Comparison of ENCODE assay signal across 24 cellular contexts in genomic region chr14:101553393-101553792, GRCh38. TPM values are rescaled to one million over a fixed set of nuclear protein-coding genes. Genes with fewer than 3 reads are reported as not detected.
"Had no signal": no experiment of that assay in that cellular context is flagged by ENCODE, and none has a peak within 500 bp of the region (broad histone marks: within the 10 kb centered on the region; RNA-seq: fewer than 3 reads in every experiment).

No MANE protein-coding gene starts in this region.

- H3K4me3 ChIP-seq: MG63 had no signal

- H3K9me3 Mint-ChIP-seq: T-cell had no signal

- ATAC-seq: Panc1, T-cell had no signal

- H3K36me3 ChIP-seq: MG63 had no signal

- H3K4me1 Mint-ChIP-seq: T-cell had no signal

- H3K9ac ChIP-seq: KMS-11, SK-N-SH had no signal

- H3K4me2 ChIP-seq: KMS-11, SK-N-SH had no signal

- H3K27ac Mint-ChIP-seq: T-cell had no signal

- DNase-seq: IMR-90, Kasumi-1, MG63, NCI-H1092, NCI-H1105 treated with DMSO at 0.1 percent for 48 hours, NCI-H1417 treated with DMSO at 0.1 percent for 48 hours, NCI-H146, NCI-H1694 treated with DMSO at 0.1 percent for 48 hours, NCI-H1930, NCI-H2081, NCI-H2107, NCI-H2227 treated with DMSO at 0.1 percent for 48 hours, NCI-H524 treated with DMSO at 0.1 percent for 48 hours, NCI-H69, NCI-H774, SHP77, SK-N-SH, SW 1271, T-cell had no signal

- H3K27me3 ChIP-seq: MG63 had no signal

- H3K36me3 Mint-ChIP-seq: T-cell had no signal

- H3K9me3 ChIP-seq: MG63, SK-N-SH had no signal

- H3K4me3 Mint-ChIP-seq: T-cell had no signal

- H3K27ac ChIP-seq: KMS-11, RWPE1 had no signal

RNA-seq across cellular contexts. Expression of gene DIO3, which starts 7.9 kb away (rescaled TPM):
- total RNA-seq: IMR-90, NCI-H460, SK-MEL-5, T-cell had no signal
- polyA plus RNA-seq: IMR-90, SK-N-SH had no signal
